ENCODE assay signal across 20 cellular contexts in the genomic region with DNA sequence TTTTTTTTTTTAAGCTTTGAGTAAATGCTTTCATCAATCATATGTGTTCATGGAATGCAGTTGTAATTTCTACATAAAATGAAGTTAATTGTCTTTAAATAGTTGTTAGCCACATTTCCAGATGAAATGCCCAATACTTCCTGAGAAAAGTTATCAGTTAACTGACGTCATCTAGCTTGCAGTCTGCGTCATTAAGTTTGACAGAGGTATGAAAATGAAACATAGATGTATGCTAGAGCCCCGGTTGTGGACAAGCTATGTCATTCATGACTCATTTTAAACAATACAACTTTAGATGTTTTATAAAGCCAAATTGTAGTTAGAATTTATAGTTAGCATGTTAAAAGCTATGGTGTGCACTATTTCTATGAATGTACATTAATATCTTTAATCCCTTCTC.
DNase-seq lines count a peak whose midpoint lies in the region; ATAC-seq, FAIRE-seq and TF ChIP-seq lines count a peak whose summit lies in the region.
"Had no signal": no experiment of that assay in that cellular context is flagged by ENCODE, and none has a peak within 500 bp of the region (broad histone marks: within the 10 kb centered on the region; RNA-seq: fewer than 3 reads in every experiment).

No MANE protein-coding gene starts in this region.

- H3K9me3 ChIP-seq in Karpas-422 (ENCODE audit: low read length) (no peaks in the 10 kb centered on the region), kidney (ENCODE audit: control insufficient read depth in 1 of 2, low read length in 2 of 2) (no peaks in the 10 kb centered on the region), gastrocnemius medialis (no peaks in the 10 kb centered on the region)
- H3K9me3 ChIP-seq: BLaER1, mucosa of descending colon, upper lobe of left lung had no signal

- TF ChIP-seq CTCF in brain microvascular endothelial cell (IDR thresholded peaks at IDR 0.05; ENCODE audit: low read depth, low read length, missing control alignments): no peak
- TF ChIP-seq CTCF in kidney (IDR thresholded peaks at IDR 0.05; ENCODE audit: borderline replicate concordance, extremely low read depth, insufficient read depth): no peak
- no peak for TF ChIP-seq CTCF in gastrocnemius medialis (IDR thresholded peaks at IDR 0.05 in 4 of 5, conservative IDR thresholded peaks at IDR 0.05 in 1 of 5)

- in situ Hi-C loops in brain microvascular endothelial cell (cut with HindIII; ENCODE audit: low pct_ligation_motif_present, low sequenced_read_pairs): no loop called here
- in situ Hi-C loops in gastrocnemius medialis (cut with MboI; ENCODE audit: low sequenced_read_pairs in 4 of 4): no loop called here

- H3K27me3 ChIP-seq in Karpas-422 (ENCODE audit: low read length): no peaks in the 10 kb centered on the region
- H3K27me3 ChIP-seq in brain microvascular endothelial cell (replicated peaks): no peaks in the 10 kb centered on the region
- H3K27me3 ChIP-seq in gastrocnemius medialis: no peaks in the 10 kb centered on the region
- H3K27me3 ChIP-seq: BLaER1, upper lobe of left lung had no signal

- H3K4me1 ChIP-seq in Karpas-422 (ENCODE audit: low read length) (peaks cover 41% of the 10 kb centered on the region), kidney (ENCODE audit: control insufficient read depth in 1 of 2, insufficient read depth in 1 of 2, low read depth in 1 of 2, low read length in 2 of 2) (peaks cover 3 to 10% of the 10 kb centered on the region in 2 donors), gastrocnemius medialis (no peaks in the 10 kb centered on the region)
- H3K4me1 ChIP-seq: BLaER1, upper lobe of left lung had no signal

- DNase-seq in COLO829 (ENCODE audit: low spot score) (peak; percentile 48), Karpas-422 (no peak), brain microvascular endothelial cell (peak; percentile 75), hepatic stellate cell (ENCODE audit: low spot score) (peak; percentile 10), kidney (no peak), posterior cingulate gyrus (no peak), gastrocnemius medialis (no peak)
- DNase-seq in stimulated activated CD4-positive, alpha-beta T cell treated with anti-CD3 and anti-CD28 coated beads, Interleukin-2, amount 100 ng/mL, for 24 hours: no peak
- DNase-seq: activated naive CD4-positive, alpha-beta T cell treated with anti-CD3 and anti-CD28 coated beads, Interleukin-2, amount 10 ng/mL, durations not matched to agents 7 days and 5 days; DND-41; mucosa of descending colon; NCI-H187 treated with DMSO at 0.1 percent for 48 hours; NCI-H526 treated with DMSO at 0.1 percent for 48 hours; nucleus accumbens; stimulated activated naive B cell treated with anti-CD40 and anti-IgM and Interleukin-4, amounts not matched to agents 10 μg/mL and 1 μg/mL and 100 μg/mL, for 72 hours; upper lobe of left lung had no signal

- H3K4me2 ChIP-seq in Karpas-422 (ENCODE audit: low read depth, low read length, poor library complexity, severe bottlenecking): no peak overlapping the region
- H3K4me2 ChIP-seq: BLaER1 had no signal

- no peak for TF ChIP-seq POLR2A in gastrocnemius medialis (IDR thresholded peaks at IDR 0.05)

- FAIRE-seq in kidney (lab: Jason Lieb, UNC): no peak

- intact Hi-C loops in kidney (cut with DNase I) (no loop called here), posterior cingulate gyrus (cut with DNase I) (no loop called here), gastrocnemius medialis (cut with DNase I; ENCODE audit: low total_unique reads) (no loop called here)

- H3K36me3 ChIP-seq in Karpas-422 (ENCODE audit: insufficient read depth, low read length) (peaks cover 19% of the 10 kb centered on the region), brain microvascular endothelial cell (replicated peaks) (no peaks in the 10 kb centered on the region), kidney (ENCODE audit: control insufficient read depth in 1 of 2, insufficient read depth in 2 of 2, low read length in 2 of 2) (no peaks in the 10 kb centered on the region), gastrocnemius medialis (no peaks in the 10 kb centered on the region)
- H3K36me3 ChIP-seq: BLaER1, upper lobe of left lung had no signal

- H2AFZ ChIP-seq in Karpas-422 (ENCODE audit: low read length): no peak overlapping the region

- ATAC-seq in gastrocnemius medialis: no peak
- ATAC-seq: mucosa of descending colon; Panc1; stimulated activated naive B cell treated with anti-CD40 and anti-IgM and Interleukin-4, amounts not matched to agents 10 μg/mL and 1 μg/mL and 100 μg/mL, for 72 hours had no signal

- H3K79me2 ChIP-seq in Karpas-422 (ENCODE audit: low read length): peaks cover 96% of the 10 kb centered on the region

- no peaks in the 10 kb centered on the region for H4K20me1 ChIP-seq in Karpas-422 (ENCODE audit: insufficient read depth, low read depth, low read length)
- H4K20me1 ChIP-seq: BLaER1 had no signal

- H3K4me3 ChIP-seq in Karpas-422 (ENCODE audit: low read length): no peak overlapping the region
- no peak overlapping the region for H3K4me3 ChIP-seq in brain microvascular endothelial cell (ENCODE audit: low read depth, low read length)
- H3K4me3 ChIP-seq in kidney (ENCODE audit: low read length in 2 of 2): no peak overlapping the region
- H3K4me3 ChIP-seq in gastrocnemius medialis: no peak overlapping the region
- H3K4me3 ChIP-seq: BLaER1, mucosa of descending colon, skin epidermis, upper lobe of left lung had no signal

- H3K9ac ChIP-seq in Karpas-422 (ENCODE audit: low read length) (no peak overlapping the region), kidney (ENCODE audit: low read length in 2 of 2) (no peak overlapping the region)
- H3K9ac ChIP-seq: BLaER1 had no signal

- H3K27ac ChIP-seq in Karpas-422 (ENCODE audit: low read length) (peak overlapping the region; percentile 3; the same call in 1 of the 2 replicates), brain microvascular endothelial cell (peak overlapping the region; percentile 42), kidney (ENCODE audit: low read depth in 2 of 2, low read length in 2 of 2) (no peak overlapping the region), gastrocnemius medialis (no peak overlapping the region)
- H3K27ac ChIP-seq: BLaER1, HL-60, skin epidermis, upper lobe of left lung had no signal

- no peaks in the 10 kb centered on the region for H3K9me2 ChIP-seq in Karpas-422 (replicated peaks; ENCODE audit: insufficient read depth, low read length)

Comparison
In these comparisons a context has a peak if more than half of its experiments do, and no peak if none do; other contexts are left out.
1. DNase-seq: peak in COLO829 (single experiment), brain microvascular endothelial cell (single experiment) and hepatic stellate cell (single experiment); none in Karpas-422 (single experiment), stimulated activated CD4-positive, alpha-beta T cell treated with anti-CD3 and anti-CD28 coated beads, Interleukin-2, amount 100 ng/mL, for 24 hours (0 of 2), kidney (single experiment), posterior cingulate gyrus (0 of 10) and gastrocnemius medialis (0 of 2).
2. H3K27ac ChIP-seq: peak in Karpas-422 (single experiment) and brain microvascular endothelial cell (single experiment); none in kidney (0 of 2) and gastrocnemius medialis (0 of 4).